Comparison of ENCODE assay signal across 32 cellular contexts in the genomic region with DNA sequence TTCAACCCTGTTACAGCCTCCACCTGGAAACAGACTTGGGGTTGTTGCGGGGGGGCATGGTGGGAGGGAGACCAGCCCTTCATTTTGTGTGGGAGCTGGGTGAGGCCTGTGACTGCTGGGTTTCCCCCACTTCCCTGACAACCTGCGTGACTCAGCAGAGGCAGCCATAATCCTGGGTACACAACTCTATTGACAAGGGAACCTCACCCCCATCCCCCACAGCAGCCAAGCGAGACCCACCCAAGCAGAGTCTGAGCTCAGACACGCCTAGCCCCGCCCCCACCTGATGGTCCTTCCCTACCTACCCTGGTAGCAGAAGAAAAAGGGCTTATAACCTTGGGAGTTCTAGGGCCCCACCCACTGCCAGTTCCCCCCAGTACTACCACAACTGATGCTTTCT. TPM values are rescaled to one million over a fixed set of nuclear protein-coding genes. Genes with fewer than 3 reads are reported as not detected.
"Had no signal": no experiment of that assay in that cellular context is flagged by ENCODE, and none has a peak within 500 bp of the region (broad histone marks: within the 10 kb centered on the region; RNA-seq: fewer than 3 reads in every experiment).

No MANE protein-coding gene starts in this region.

- ATAC-seq: activated CD8-positive, alpha-beta memory T cell treated with anti-CD3 and anti-CD28 coated beads, Interleukin-2, amount 10 ng/mL, durations not matched to agents 7 days and 5 days; activated T-helper 17 cell treated with anti-CD3 and anti-CD28 coated beads, Interleukin-2, amount 50 U/mL, for 72 hours; Right ventricle myocardium inferior had no signal

- H3K36me3 ChIP-seq: ascending aorta, SJCRH30, WERI-Rb-1 had no signal

- H3K4me3 ChIP-seq: ascending aorta, PC-9, SJCRH30, SK-N-MC had no signal

- FAIRE-seq: RCC 7860 had no signal

- H3K27me3 ChIP-seq: ascending aorta, SJCRH30 had no signal

- DNase-seq: activated CD4-positive, alpha-beta memory T cell treated with anti-CD3 and anti-CD28 coated beads, Interleukin-2, amount 10 ng/mL, durations not matched to agents 7 days and 5 days; activated CD4-positive, alpha-beta T cell treated with anti-CD3 and anti-CD28 coated beads for 1 hour; activated CD4-positive, alpha-beta T cell treated with anti-CD3 and anti-CD28 coated beads for 48 hours; activated CD4-positive, CD25-positive, alpha-beta regulatory T cell; activated CD8-positive, alpha-beta memory T cell treated with anti-CD3 and anti-CD28 coated beads for 24 hours; activated CD8-positive, alpha-beta memory T cell treated with anti-CD3 and anti-CD28 coated beads, Interleukin-2, amount 10 ng/mL, durations not matched to agents 7 days and 5 days; activated CD8-positive, alpha-beta memory T cell treated with anti-CD3 and anti-CD28 coated beads, Interleukin-2, amount 50 U/mL, for 48 hours; activated effector memory CD4-positive, alpha-beta T cell treated with anti-CD3 and anti-CD28 coated beads, Interleukin-2, amount 50 U/mL, for 16 hours; activated naive CD4-positive, alpha-beta T cell; activated naive CD4-positive, alpha-beta T cell treated with anti-CD3 and anti-CD28 coated beads, Interleukin-2, amount 50 U/mL, for 16 hours; activated naive CD8-positive, alpha-beta T cell treated with anti-CD3 and anti-CD28 coated beads for 36 hours; activated T-cell treated with anti-CD3 and anti-CD28 coated beads, Interleukin-2, amount 50 U/mL, for 48 hours; amniotic stem cell; NCI-H1092 treated with DMSO at 0.1 percent for 48 hours; NCI-H1417; NCI-H146; NCI-H187; NCI-H2029 treated with DMSO at 0.1 percent for 48 hours; NCI-H226; NCI-H446 treated with DMSO at 0.1 percent for 48 hours; NCI-H524; PC-9; SJCRH30; T1000; WERI-Rb-1 had no signal

RNA-seq across cellular contexts. Expression of gene CCDC190, which starts 8.0 kb away (rescaled TPM):
- total RNA-seq: activated CD4-positive, alpha-beta memory T cell treated with anti-CD3 and anti-CD28 coated beads, Interleukin-2, amount 10 ng/mL, durations not matched to agents 7 days and 5 days; activated CD8-positive, alpha-beta memory T cell treated with anti-CD3 and anti-CD28 coated beads, Interleukin-2, amount 10 ng/mL, durations not matched to agents 7 days and 5 days; activated naive CD8-positive, alpha-beta T cell treated with anti-CD3 and anti-CD28 coated beads for 36 hours; activated T-helper 17 cell treated with anti-CD3 and anti-CD28 coated beads, Interleukin-2, amount 50 U/mL, for 72 hours; PC-9; SJCRH30; T-helper 1 cell treated with Interleukin-12 subunit alpha and Interleukin-12 subunit beta and Interleukin-4 antibody, amounts not matched to agents 30 ng/mL and 1 ng/mL, for 36 hours; T-helper 2 cell treated with Interferon-gamma antibody and Interleukin-4, amounts not matched to agents 100 ng/mL and 5 ng/mL, for 36 hours had no signal
